ENCODE assay signal across 21 cellular contexts in genomic region chr21:37245151-37245550, GRCh38. TPM values are rescaled to one million over a fixed set of nuclear protein-coding genes. Genes with fewer than 3 reads are reported as not detected.
A peak's percentile ranks its signal among the peaks of the same experiment; 100 is the strongest.
DNase-seq lines count a peak whose midpoint lies in the region; ATAC-seq, FAIRE-seq and TF ChIP-seq lines count a peak whose summit lies in the region.
"Had no signal": no experiment of that assay in that cellular context is flagged by ENCODE, and none has a peak within 500 bp of the region (broad histone marks: within the 10 kb centered on the region; RNA-seq: fewer than 3 reads in every experiment).

No MANE protein-coding gene starts in this region.

- no peaks in the 10 kb centered on the region; the same call in 1 of the 2 replicates for H3K36me3 ChIP-seq in GM23338 (ENCODE audit: insufficient read depth)
- H3K36me3 ChIP-seq: HAP-1 had no signal

- FAIRE-seq in GM12891 (lab: Jason Lieb, UNC), result no peak
- FAIRE-seq in urothelium cell line (lab: Jason Lieb, UNC), result no peak
- FAIRE-seq: HTR-8/SVneo had no signal

- peaks cover 4% of the 10 kb centered on the region for H4K20me1 ChIP-seq in GM23338 (replicated peaks; ENCODE audit: insufficient read depth)

- no peak overlapping the region for H3K4me3 ChIP-seq in GM23338
- H3K4me3 ChIP-seq: gastroesophageal sphincter, HAP-1, PC-9, skin epidermis, tibial nerve had no signal

- H3K4me3 Mint-ChIP-seq in T-helper 2 cell treated with Interferon-gamma antibody and Interleukin-4, amounts not matched to agents 5 μg/mL and 100 μg/mL, for 36 hours, result peak overlapping the region; percentile 73
- peak overlapping the region; percentile 27; the same call in 2 of the 3 replicates for H3K4me3 Mint-ChIP-seq in GM23338
- peak overlapping the region; percentile 85 for H3K4me3 Mint-ChIP-seq in activated naive CD8-positive, alpha-beta T cell treated with anti-CD3 and anti-CD28 coated beads, Interleukin-2, amount 10 ng/mL, durations not matched to agents 7 days and 5 days
- H3K4me3 Mint-ChIP-seq in naive thymus-derived CD8-positive, alpha-beta T cell, result peak overlapping the region; percentile 8 to 76 (median 67)

- H3K27me3 ChIP-seq in GM23338 (ENCODE audit: insufficient read depth), result no peaks in the 10 kb centered on the region
- H3K27me3 ChIP-seq: gastroesophageal sphincter, tibial nerve had no signal

- peaks cover 70% of the 10 kb centered on the region for H3K4me1 Mint-ChIP-seq in T-helper 2 cell treated with Interferon-gamma antibody and Interleukin-4, amounts not matched to agents 5 μg/mL and 100 μg/mL, for 36 hours (ENCODE audit: low read depth)
- H3K4me1 Mint-ChIP-seq in GM23338, result peaks cover 41% of the 10 kb centered on the region
- peaks cover 79% of the 10 kb centered on the region for H3K4me1 Mint-ChIP-seq in activated naive CD8-positive, alpha-beta T cell treated with anti-CD3 and anti-CD28 coated beads, Interleukin-2, amount 10 ng/mL, durations not matched to agents 7 days and 5 days
- H3K4me1 Mint-ChIP-seq in naive thymus-derived CD8-positive, alpha-beta T cell, result peaks cover 45 to 72% (median 68%) of the 10 kb centered on the region in 4 donors

- H3K9me2 ChIP-seq in GM23338 (ENCODE audit: insufficient read depth), result no peaks in the 10 kb centered on the region

- peak overlapping the region; percentile 85 for H3K27ac Mint-ChIP-seq in T-helper 2 cell treated with Interferon-gamma antibody and Interleukin-4, amounts not matched to agents 5 μg/mL and 100 μg/mL, for 36 hours
- peak overlapping the region; percentile 45 for H3K27ac Mint-ChIP-seq in GM23338
- H3K27ac Mint-ChIP-seq in activated naive CD8-positive, alpha-beta T cell treated with anti-CD3 and anti-CD28 coated beads, Interleukin-2, amount 10 ng/mL, durations not matched to agents 7 days and 5 days, result peak overlapping the region; percentile 95
- peak overlapping the region in 9 of 10 donors; percentile 75 to 91 (median 79) for H3K27ac Mint-ChIP-seq in naive thymus-derived CD8-positive, alpha-beta T cell

- H3K27ac ChIP-seq in GM23338 (ENCODE audit: low read depth), result peak overlapping the region; percentile 70; the same call in 1 of the 2 replicates
- H3K27ac ChIP-seq: C4-2B, gastroesophageal sphincter, PC-9, skin epidermis, tibial nerve had no signal

- H2AFZ ChIP-seq in GM23338, result no peak overlapping the region
- H2AFZ ChIP-seq: PC-9 had no signal

- peaks cover 60% of the 10 kb centered on the region for H3K36me3 Mint-ChIP-seq in T-helper 2 cell treated with Interferon-gamma antibody and Interleukin-4, amounts not matched to agents 5 μg/mL and 100 μg/mL, for 36 hours (ENCODE audit: low read depth)
- peaks cover 9% of the 10 kb centered on the region for H3K36me3 Mint-ChIP-seq in GM23338 (ENCODE audit: low read depth)
- peaks cover 59% of the 10 kb centered on the region for H3K36me3 Mint-ChIP-seq in activated naive CD8-positive, alpha-beta T cell treated with anti-CD3 and anti-CD28 coated beads, Interleukin-2, amount 10 ng/mL, durations not matched to agents 7 days and 5 days
- H3K36me3 Mint-ChIP-seq in naive thymus-derived CD8-positive, alpha-beta T cell, result peaks cover 0 to 18% (median 0%) of the 10 kb centered on the region in 3 donors

- H3K79me2 ChIP-seq in GM23338 (replicated peaks; ENCODE audit: insufficient read depth), result peaks cover 100% of the 10 kb centered on the region

- POLR2A ChIA-PET in activated naive CD8-positive, alpha-beta T cell treated with anti-CD3 and anti-CD28 coated beads, Interleukin-2, amount 10 ng/mL, durations not matched to agents 7 days and 5 days (lab: Charles Lee), result interaction anchor here (0.8 to 4.7 kb wide), 7 partner anchors 11 to 124 kb away, joined by 3 to 73 read pairs (median 13); partner anchors contain the start of genes DYRK1A and VPS26C
- POLR2A ChIA-PET in naive thymus-derived CD8-positive, alpha-beta T cell (lab: Charles Lee), result no interaction called here

- TF ChIP-seq CTCF in GM23338 (conservative IDR thresholded peaks at IDR 0.05; ENCODE audit: low read depth in 2 of 2), result no peak

- TF ChIP-seq POLR2A in GM12891 (IDR thresholded peaks at IDR 0.05; ENCODE audit: low read depth, low read length), result no peak

- peak; percentile 91 for ATAC-seq in GM23338
- ATAC-seq in activated naive CD8-positive, alpha-beta T cell treated with anti-CD3 and anti-CD28 coated beads, Interleukin-2, amount 10 ng/mL, durations not matched to agents 7 days and 5 days (ENCODE audit: low read depth), result peak; percentile 55
- peak in 1 of 2 donors; percentile 20 for ATAC-seq in naive thymus-derived CD8-positive, alpha-beta T cell
- ATAC-seq: gastroesophageal sphincter had no signal

- peak overlapping the region; percentile 24 for H3K4me2 ChIP-seq in GM23338
- H3K4me2 ChIP-seq: PC-9 had no signal

- peaks cover 18% of the 10 kb centered on the region for H3K4me1 ChIP-seq in GM23338 (ENCODE audit: insufficient read depth)

- no peak for DNase-seq in T-helper 2 cell treated with Interferon-gamma antibody and Interleukin-4, amounts not matched to agents 5 μg/mL and 100 μg/mL, for 36 hours (ENCODE audit: low spot score)
- DNase-seq in T-helper 2 cell (no peak), GM23338 (ENCODE audit: low spot score) (peak; percentile 60), GM12891 (ENCODE audit: insufficient read length, low spot score) (no peak), NCI-H1048 (lab: John Stamatoyannopoulos, UW) (no peak), urothelium cell line (ENCODE audit: low spot score) (no peak)
- no peak for DNase-seq in activated naive CD8-positive, alpha-beta T cell treated with anti-CD3 and anti-CD28 coated beads, Interleukin-2, amount 10 ng/mL, durations not matched to agents 7 days and 5 days
- no peak for DNase-seq in naive thymus-derived CD8-positive, alpha-beta T cell
- DNase-seq: 8988T; anterior cingulate cortex; MM.1S; NCI-H2029 treated with DMSO at 0.1 percent for 48 hours; NCI-H69; PC-9; stimulated activated CD4-positive, alpha-beta T cell treated with anti-CD3 and anti-CD28 coated beads, Interleukin-4, amount 100 ng/mL, for 4 hours had no signal

- H3K9me3 Mint-ChIP-seq in T-helper 2 cell treated with Interferon-gamma antibody and Interleukin-4, amounts not matched to agents 5 μg/mL and 100 μg/mL, for 36 hours, result peaks cover 5% of the 10 kb centered on the region
- H3K9me3 Mint-ChIP-seq in GM23338, result no peaks in the 10 kb centered on the region
- peaks cover 2% of the 10 kb centered on the region for H3K9me3 Mint-ChIP-seq in activated naive CD8-positive, alpha-beta T cell treated with anti-CD3 and anti-CD28 coated beads, Interleukin-2, amount 10 ng/mL, durations not matched to agents 7 days and 5 days
- no peaks in the 10 kb centered on the region for H3K9me3 Mint-ChIP-seq in naive thymus-derived CD8-positive, alpha-beta T cell

- no peaks in the 10 kb centered on the region for H3F3A ChIP-seq in GM23338 (replicated peaks; ENCODE audit: low read depth)

- H3K27me3 Mint-ChIP-seq in T-helper 2 cell treated with Interferon-gamma antibody and Interleukin-4, amounts not matched to agents 5 μg/mL and 100 μg/mL, for 36 hours (ENCODE audit: low read depth), result no peaks in the 10 kb centered on the region
- H3K27me3 Mint-ChIP-seq in GM23338 (ENCODE audit: insufficient read depth, low read depth, poor library complexity), result peaks cover 2% of the 10 kb centered on the region
- H3K27me3 Mint-ChIP-seq in activated naive CD8-positive, alpha-beta T cell treated with anti-CD3 and anti-CD28 coated beads, Interleukin-2, amount 10 ng/mL, durations not matched to agents 7 days and 5 days, result no peaks in the 10 kb centered on the region
- no peaks in the 10 kb centered on the region for H3K27me3 Mint-ChIP-seq in naive thymus-derived CD8-positive, alpha-beta T cell

TF ChIP-seq in GM23338, 12 proteins besides CTCF, POLR2A, EP300 and RAD21 (continues in another document):
- no peak for TF ChIP-seq EZH2phosphoT487 (IDR thresholded peaks at IDR 0.05; ENCODE audit: unreplicated experiment)

TF ChIP-seq in GM12891, 5 proteins besides CTCF, POLR2A, EP300 and RAD21:
- TF ChIP-seq SPI1 (IDR thresholded peaks at IDR 0.05; ENCODE audit: low read depth, low read length) (no peak), POU2F2 (IDR thresholded peaks at IDR 0.05; ENCODE audit: low read depth, low read length) (no peak)
TF ChIP-seq in GM12891: peak in this region for 0.

RNA-seq across cellular contexts. Expression of gene VPS26C, which starts 22.0 kb away (rescaled TPM):
- total RNA-seq in GM23338 (2014; rRNA removed; shearing (Covaris generic)), result 79.1 and 91.2 TPM in 2 replicates
- polyA plus RNA-seq in GM23338 (2016; fragmentation: Nextera tagmentation; extraction: Ambion mirVana), result 39.3 and 45.1 TPM in 2 replicates
- total RNA-seq in activated naive CD8-positive, alpha-beta T cell treated with anti-CD3 and anti-CD28 coated beads, Interleukin-2, amount 10 ng/mL, durations not matched to agents 7 days and 5 days, result 10 to 100 TPM; 94.0 to 97.3 TPM
- total RNA-seq in naive thymus-derived CD8-positive, alpha-beta T cell, result 10 to 100 TPM; 74.0 to 77.8 TPM
- 10 to 100 TPM; 60.1 to 72.7 (median 62.9) TPM for polyA plus RNA-seq in naive thymus-derived CD8-positive, alpha-beta T cell
- polyA plus RNA-seq in GM12891 (2012; ENCODE audit: low read depth, missing spikeins), result 29.8 TPM

Comparison
In these comparisons a context has a peak if more than half of its experiments do, and no peak if none do; other contexts are left out.
1. H3K27ac Mint-ChIP-seq: peak in every context shown above with its lines; median percentile 95 in activated naive CD8-positive, alpha-beta T cell treated with anti-CD3 and anti-CD28 coated beads, Interleukin-2, amount 10 ng/mL, durations not matched to agents 7 days and 5 days; 85 in T-helper 2 cell treated with Interferon-gamma antibody and Interleukin-4, amounts not matched to agents 5 μg/mL and 100 μg/mL, for 36 hours; 79 in naive thymus-derived CD8-positive, alpha-beta T cell; 45 in GM23338.
2. H3K4me3 Mint-ChIP-seq: peak in every context shown above with its lines; median percentile 85 in activated naive CD8-positive, alpha-beta T cell treated with anti-CD3 and anti-CD28 coated beads, Interleukin-2, amount 10 ng/mL, durations not matched to agents 7 days and 5 days; 73 in T-helper 2 cell treated with Interferon-gamma antibody and Interleukin-4, amounts not matched to agents 5 μg/mL and 100 μg/mL, for 36 hours; 67 in naive thymus-derived CD8-positive, alpha-beta T cell; 27 in GM23338.